8 cellular contexts compared by ENCODE assay signal in genomic region chr10:91409869-91410637, GRCh38. TPM values are rescaled to one million over a fixed set of nuclear protein-coding genes. Genes with fewer than 3 reads are reported as not detected.
DNase-seq lines count a peak whose midpoint lies in the region; ATAC-seq, FAIRE-seq and TF ChIP-seq lines count a peak whose summit lies in the region.

Gene HECTD2 (plus strand): TSS chr10:91410344. CDS start chr10:91410439, 95 bp downstream.

- TF ChIP-seq CTCF in GM12865 (IDR thresholded peaks at IDR 0.05; ENCODE audit: insufficient read depth, low read depth, low read length, missing control alignments): peak; percentile 33
- no peak for TF ChIP-seq CTCF in astrocyte (IDR thresholded peaks at IDR 0.05; ENCODE audit: insufficient read depth, low read depth, low read length)

- FAIRE-seq in astrocyte (lab: Jason Lieb, UNC): no peak

- H3K36me3 Mint-ChIP-seq in T-helper 2 cell treated with Interferon-gamma antibody and Interleukin-4, amounts not matched to agents 5 μg/mL and 100 μg/mL, for 36 hours (ENCODE audit: low read depth): no peaks in the 10 kb centered on the region
- H3K36me3 Mint-ChIP-seq in astrocyte (ENCODE audit: low read depth, unreplicated experiment): no peaks in the 10 kb centered on the region

- peaks cover 32% of the 10 kb centered on the region for H3K4me1 ChIP-seq in astrocyte (ENCODE audit: insufficient read depth, low read length)

- intact Hi-C loops in sciatic nerve (cut with DNase I): no loop called here

- peak within 1 kb of the TSS; percentile 97 for H2AFZ ChIP-seq in astrocyte (ENCODE audit: low read depth, low read length)

- H3K4me3 Mint-ChIP-seq in T-helper 2 cell treated with Interferon-gamma antibody and Interleukin-4, amounts not matched to agents 5 μg/mL and 100 μg/mL, for 36 hours: peak within 1 kb of the TSS; percentile 82
- H3K4me3 Mint-ChIP-seq in astrocyte (ENCODE audit: unreplicated experiment): peak within 1 kb of the TSS; percentile 91

- peak within 1 kb of the TSS; percentile 97 for H3K27ac ChIP-seq in astrocyte (ENCODE audit: low read depth, low read length)

- peak; percentile 81 for ATAC-seq in sciatic nerve

- H3K27me3 Mint-ChIP-seq in T-helper 2 cell treated with Interferon-gamma antibody and Interleukin-4, amounts not matched to agents 5 μg/mL and 100 μg/mL, for 36 hours (ENCODE audit: low read depth): peaks cover 16% of the 10 kb centered on the region
- no peaks in the 10 kb centered on the region for H3K27me3 Mint-ChIP-seq in astrocyte (ENCODE audit: low read depth, unreplicated experiment)

- DNase-seq in GM12865 (ENCODE audit: low read depth): peak; percentile 89
- peak; percentile 84 for DNase-seq in H7
- peak; percentile 81 for DNase-seq in LoVo (ENCODE audit: low spot score)
- peak; percentile 84 for DNase-seq in T-helper 2 cell treated with Interferon-gamma antibody and Interleukin-4, amounts not matched to agents 5 μg/mL and 100 μg/mL, for 36 hours (ENCODE audit: low spot score)
- peak; percentile 50 for DNase-seq in astrocyte (ENCODE audit: low read depth)
- peak in 49 of 51 donors; percentile 27 to 94 (median 71) for DNase-seq in hypothalamus (lab: John Stamatoyannopoulos, UW)
- peak; percentile 88 for DNase-seq in sciatic nerve (ENCODE audit: low spot score)
- DNase-seq in COLO829 (ENCODE audit: low spot score): no peak

- no peaks in the 10 kb centered on the region for H3K9me3 ChIP-seq in astrocyte (ENCODE audit: insufficient read depth, low read depth, low read length)

- H3K4me1 Mint-ChIP-seq in T-helper 2 cell treated with Interferon-gamma antibody and Interleukin-4, amounts not matched to agents 5 μg/mL and 100 μg/mL, for 36 hours (ENCODE audit: low read depth): peaks cover 17% of the 10 kb centered on the region
- H3K4me1 Mint-ChIP-seq in astrocyte (ENCODE audit: low read depth, unreplicated experiment): peaks cover 7% of the 10 kb centered on the region

- peak within 1 kb of the TSS; percentile 92 for H3K27ac Mint-ChIP-seq in T-helper 2 cell treated with Interferon-gamma antibody and Interleukin-4, amounts not matched to agents 5 μg/mL and 100 μg/mL, for 36 hours
- H3K27ac Mint-ChIP-seq in astrocyte (ENCODE audit: unreplicated experiment): peak within 1 kb of the TSS; percentile 96

- peak within 1 kb of the TSS; percentile 81 for H3K4me3 ChIP-seq in GM12865 (ENCODE audit: low read depth, low read length)
- H3K4me3 ChIP-seq in H7 (ENCODE audit: insufficient read depth, low read depth, low read length): peak within 1 kb of the TSS; percentile 98
- peak within 1 kb of the TSS; percentile 88 for H3K4me3 ChIP-seq in astrocyte (ENCODE audit: insufficient read depth, low read depth, low read length)

- H3K27me3 ChIP-seq in H7 (ENCODE audit: control insufficient read depth, insufficient read depth, low read length): peaks cover 3% of the 10 kb centered on the region; the same call in 1 of the 2 replicates
- H3K27me3 ChIP-seq in astrocyte (ENCODE audit: insufficient read depth, low read length): no peaks in the 10 kb centered on the region

- peak within 1 kb of the TSS; percentile 92 for H3K4me2 ChIP-seq in astrocyte (ENCODE audit: low read length)

- no peaks in the 10 kb centered on the region for H3K9me3 Mint-ChIP-seq in T-helper 2 cell treated with Interferon-gamma antibody and Interleukin-4, amounts not matched to agents 5 μg/mL and 100 μg/mL, for 36 hours
- no peaks in the 10 kb centered on the region for H3K9me3 Mint-ChIP-seq in astrocyte (ENCODE audit: unreplicated experiment)

- H4K20me1 ChIP-seq in astrocyte (ENCODE audit: insufficient read depth, low read length): peaks cover 9% of the 10 kb centered on the region

- H3K36me3 ChIP-seq in H7 (replicated peaks; ENCODE audit: control insufficient read depth, insufficient read depth, low read length) (no peaks in the 10 kb centered on the region), astrocyte (ENCODE audit: insufficient read depth, low read length) (no peaks in the 10 kb centered on the region)

- peak within 1 kb of the TSS; percentile 99 for H3K9ac ChIP-seq in astrocyte (ENCODE audit: low read length)

- H3K79me2 ChIP-seq in astrocyte (ENCODE audit: insufficient read depth, low read length): peaks cover 43% of the 10 kb centered on the region

RNA-seq across cellular contexts. Expression of gene HECTD2, which starts in this region (rescaled TPM):
- 9.2 and 9.3 TPM in 2 replicates for total RNA-seq in H7 (2014; rRNA removed; shearing (Covaris generic))
- total RNA-seq in astrocyte (11.9 and 15.4 TPM in 2 replicates), sciatic nerve (27.1 TPM)
